In genomic region chr15:59622289-59622688, GRCh38 we compare ENCODE assay signal across 10 cellular contexts. TPM values are rescaled to one million over a fixed set of nuclear protein-coding genes. Genes with fewer than 3 reads are reported as not detected.
DNase-seq lines count a peak whose midpoint lies in the region; ATAC-seq and TF ChIP-seq lines count a peak whose summit lies in the region.
"Had no signal": no experiment of that assay in that cellular context is flagged by ENCODE, and none has a peak within 500 bp of the region (broad histone marks: within the 10 kb centered on the region; RNA-seq: fewer than 3 reads in every experiment).

No MANE protein-coding gene starts in this region.

- H3K4me1 Mint-ChIP-seq in brain (no peaks in the 10 kb centered on the region), nephron progenitor cell (no peaks in the 10 kb centered on the region), CD14-positive monocyte (no peaks in the 10 kb centered on the region)

- H3K27me3 Mint-ChIP-seq in brain (no peaks in the 10 kb centered on the region), nephron progenitor cell (ENCODE audit: low read depth, poor library complexity) (peaks cover 30% of the 10 kb centered on the region), CD14-positive monocyte (ENCODE audit: low read depth in 3 of 3) (peaks cover 7 to 12% (median 8%) of the 10 kb centered on the region in 3 donors)

- intact Hi-C loops in CD14-positive monocyte (cut with micrococcal nuclease), result no loop called here

- H3K4me3 Mint-ChIP-seq in brain (no peak overlapping the region), nephron progenitor cell (no peak overlapping the region), CD14-positive monocyte (no peak overlapping the region)
- H3K4me3 Mint-ChIP-seq: activated naive CD8-positive, alpha-beta T cell; stimulated activated naive CD8-positive, alpha-beta T cell treated with anti-CD3 and anti-CD28 coated beads, Interleukin-15, Interleukin-2, amounts not matched to agents 100 ng/mL and 50 ng/mL, for 24 hours had no signal

- H3K36me3 Mint-ChIP-seq in brain (no peaks in the 10 kb centered on the region), nephron progenitor cell (ENCODE audit: low read depth) (no peaks in the 10 kb centered on the region), CD14-positive monocyte (no peaks in the 10 kb centered on the region)
- H3K36me3 Mint-ChIP-seq: activated naive CD8-positive, alpha-beta T cell had no signal

- H3K27ac Mint-ChIP-seq in brain (no peak overlapping the region), nephron progenitor cell (no peak overlapping the region), CD14-positive monocyte (no peak overlapping the region)
- H3K27ac Mint-ChIP-seq: activated naive CD8-positive, alpha-beta T cell; stimulated activated naive CD8-positive, alpha-beta T cell treated with anti-CD3 and anti-CD28 coated beads, Interleukin-15, Interleukin-2, amounts not matched to agents 100 ng/mL and 50 ng/mL, for 24 hours had no signal

- TF ChIP-seq CTCF in brain (conservative IDR thresholded peaks at IDR 0.05) (peak; percentile 34 to 44), nephron progenitor cell (IDR thresholded peaks at IDR 0.05) (peak; percentile 43), CD14-positive monocyte (IDR thresholded peaks at IDR 0.05) (no peak)

- ATAC-seq in HG03196 (IDR thresholded peaks at IDR 0.05; ENCODE audit: unreplicated experiment), result peak; percentile 59

- H3K9me3 Mint-ChIP-seq in brain (no peaks in the 10 kb centered on the region), nephron progenitor cell (no peaks in the 10 kb centered on the region), CD14-positive monocyte (no peaks in the 10 kb centered on the region)
- H3K9me3 Mint-ChIP-seq: stimulated activated naive CD8-positive, alpha-beta T cell treated with anti-CD3 and anti-CD28 coated beads, Interleukin-15, Interleukin-2, amounts not matched to agents 100 ng/mL and 50 ng/mL, for 24 hours had no signal

- DNase-seq in SKM-1 treated with dmso at 0.1 percent for 144 hours (lab: John Stamatoyannopoulos, UW; ENCODE audit: unreplicated experiment), result peak; percentile 18
- no peak for DNase-seq in SKM-1 (lab: John Stamatoyannopoulos, UW; ENCODE audit: unreplicated experiment)
- DNase-seq in SHP77 treated with DMSO at 0.1 percent for 48 hours (lab: John Stamatoyannopoulos, UW), result peak; percentile 8
- DNase-seq in nephron progenitor cell, result peak; percentile 53
- DNase-seq in CD14-positive monocyte (ENCODE audit: low spot score), result no peak
- no peak for DNase-seq in NCI-H510A treated with DMSO at 0.1 percent for 48 hours (lab: John Stamatoyannopoulos, UW)

RNA-seq across cellular contexts. Expression of gene GCNT3, which starts 10.7 kb away (rescaled TPM):
- not detected for polyA plus RNA-seq in brain (ENCODE audit: insufficient read depth, low read depth, low replicate concordance)
- polyA plus RNA-seq in CD14-positive monocyte, result not detected

RNA-seq across cellular contexts. Expression of gene GTF2A2, which starts 35.0 kb away (rescaled TPM):
- polyA plus RNA-seq in brain (ENCODE audit: insufficient read depth, low read depth, low replicate concordance), result 126 TPM
- 100 to 1,000 TPM; 126 to 166 TPM for polyA plus RNA-seq in CD14-positive monocyte

Comparison
In these comparisons a context has a peak if more than half of its experiments do, and no peak if none do; other contexts are left out.
1. DNase-seq: peak in SKM-1 treated with dmso at 0.1 percent for 144 hours (single experiment), SHP77 treated with DMSO at 0.1 percent for 48 hours (single experiment) and nephron progenitor cell (single experiment); none in SKM-1 (single experiment), CD14-positive monocyte (single experiment) and NCI-H510A treated with DMSO at 0.1 percent for 48 hours (single experiment).